ENCODE assay signal across 25 cellular contexts in genomic region chr12:74535536-74535935, GRCh38. TPM values are rescaled to one million over a fixed set of nuclear protein-coding genes. Genes with fewer than 3 reads are reported as not detected.
DNase-seq lines count a peak whose midpoint lies in the region; ATAC-seq and TF ChIP-seq lines count a peak whose summit lies in the region.
"Had no signal": no experiment of that assay in that cellular context is flagged by ENCODE, and none has a peak within 500 bp of the region (broad histone marks: within the 10 kb centered on the region; RNA-seq: fewer than 3 reads in every experiment).

No MANE protein-coding gene starts in this region.

- no peak overlapping the region for H3K23ac ChIP-seq in IMR-90 (ENCODE audit: low read depth, low read length)

- H3K9me1 ChIP-seq in IMR-90 (ENCODE audit: insufficient read depth, low read length), result peaks cover 11% of the 10 kb centered on the region

- no CpG with 5 or more reads among the region's 5 CpGs for WGBS in IMR-90 (ENCODE audit: extremely low coverage in 2 of 2, insufficient read length in 1 of 2), 2 experiments
- 92% methylated on average over 5 of the region's 5 CpGs for WGBS in mammary epithelial cell (ENCODE audit: low coverage, missing lambda C conversion rate)

- peaks cover 33% of the 10 kb centered on the region for H3K4me1 Mint-ChIP-seq in brain

- H3K4me1 ChIP-seq in IMR-90 (ENCODE audit: control insufficient read depth, insufficient read depth, low read length), result peaks cover 10% of the 10 kb centered on the region
- H3K4me1 ChIP-seq in OCI-LY7 (ENCODE audit: insufficient read depth, low read length, poor library complexity, severe bottlenecking), result peaks cover 18% of the 10 kb centered on the region
- peaks cover 0 to 22% of the 10 kb centered on the region in 2 donors for H3K4me1 ChIP-seq in right atrium auricular region
- H3K4me1 ChIP-seq in mammary epithelial cell (ENCODE audit: insufficient read depth, low read length), result peaks cover 14% of the 10 kb centered on the region

- H3K9me3 ChIP-seq in IMR-90 (ENCODE audit: control insufficient read depth, insufficient read depth, low read length), result no peaks in the 10 kb centered on the region
- no peaks in the 10 kb centered on the region for H3K9me3 ChIP-seq in OCI-LY7 (ENCODE audit: low read length)
- no peaks in the 10 kb centered on the region for H3K9me3 ChIP-seq in right atrium auricular region
- no peaks in the 10 kb centered on the region for H3K9me3 ChIP-seq in mammary epithelial cell (replicated peaks; ENCODE audit: insufficient read depth, low read length)
- H3K9me3 ChIP-seq: esophagus squamous epithelium, mucosa of descending colon, psoas muscle, SJCRH30, upper lobe of right lung had no signal

- TF ChIP-seq POLR2A in IMR-90 (IDR thresholded peaks at IDR 0.05; ENCODE audit: low read depth, low read length), result no peak

- H3K56ac ChIP-seq in IMR-90 (ENCODE audit: extremely low read depth, insufficient read depth, low read length), result no peak overlapping the region

- no peak overlapping the region for H3K27ac ChIP-seq in IMR-90 (ENCODE audit: insufficient read depth, low read length)
- H3K27ac ChIP-seq in OCI-LY7 (ENCODE audit: low read depth, low read length, poor library complexity, severe bottlenecking), result no peak overlapping the region
- no peak overlapping the region for H3K27ac ChIP-seq in right atrium auricular region
- H3K27ac ChIP-seq in mammary epithelial cell (ENCODE audit: insufficient read depth, low read depth, low read length), result no peak overlapping the region
- H3K27ac ChIP-seq: BLaER1 treated with 17β-estradiol and CSF1 and Interleukin-3, amounts not matched to agents 10 nM and 100 nM; esophagus squamous epithelium; KMS-11; neural progenitor cell; PC-9; psoas muscle; SJCRH30; upper lobe of right lung had no signal

- no peak overlapping the region for H3K14ac ChIP-seq in IMR-90 (replicated peaks; ENCODE audit: low read depth, low read length)

- H4K8ac ChIP-seq in IMR-90 (ENCODE audit: low read depth in 2 of 2, low read length in 2 of 2), result no peak overlapping the region

- no peak for TF ChIP-seq RAD21 in IMR-90 (IDR thresholded peaks at IDR 0.05; ENCODE audit: low read length)

- H2AK9ac ChIP-seq in IMR-90 (replicated peaks; ENCODE audit: low read depth, low read length, poor library complexity), result no peak overlapping the region

- H3K4me2 ChIP-seq in IMR-90 (ENCODE audit: low read depth, low read length), result no peak overlapping the region
- no peak overlapping the region for H3K4me2 ChIP-seq in OCI-LY7 (ENCODE audit: low read length)
- H3K4me2 ChIP-seq in mammary epithelial cell (ENCODE audit: insufficient read depth, low read depth, low read length), result no peak overlapping the region
- H3K4me2 ChIP-seq: BLaER1 treated with 17β-estradiol and CSF1 and Interleukin-3, amounts not matched to agents 10 nM and 100 nM; KMS-11; neural progenitor cell; PC-9 had no signal

- H2AFZ ChIP-seq in IMR-90 (replicated peaks; ENCODE audit: low read length, poor library complexity) (peak overlapping the region; percentile 11), OCI-LY7 (ENCODE audit: low read length) (peak overlapping the region; percentile 38; the same call in 1 of the 2 replicates), mammary epithelial cell (ENCODE audit: low read depth, low read length) (no peak overlapping the region)
- H2AFZ ChIP-seq: neural progenitor cell, PC-9 had no signal

- POLR2A ChIA-PET in IMR-90 (lab: Charles Lee; ENCODE audit: unreplicated experiment), result no interaction called here
- POLR2A ChIA-PET in OCI-LY7 (lab: Charles Lee), result no interaction called here

- H2AK5ac ChIP-seq in IMR-90 (ENCODE audit: low read depth, low read length), result no peak overlapping the region

- no peak overlapping the region for H3K27ac Mint-ChIP-seq in brain
- H3K27ac Mint-ChIP-seq: neural progenitor cell; T-helper 2 cell treated with Interferon-gamma antibody and Interleukin-4, amounts not matched to agents 5 μg/mL and 100 μg/mL, for 36 hours had no signal

- no peak overlapping the region for H3K4ac ChIP-seq in IMR-90 (ENCODE audit: low read depth, low read length)

- H4K20me1 ChIP-seq in IMR-90 (ENCODE audit: insufficient read depth, low read length) (peaks cover 21% of the 10 kb centered on the region), OCI-LY7 (ENCODE audit: insufficient read depth, low read length) (peaks cover 20% of the 10 kb centered on the region), mammary epithelial cell (ENCODE audit: insufficient read depth, low read length) (peaks cover 6% of the 10 kb centered on the region)

- peaks cover 30% of the 10 kb centered on the region for H3K36me3 Mint-ChIP-seq in brain

- intact Hi-C loops in IMR-90 (cut with micrococcal nuclease), result loop anchor here (10.0 kb wide), 1 partner anchor 949 kb away; the partner anchor contains the start of gene GLIPR1
- intact Hi-C loops in OCI-LY7 (cut with micrococcal nuclease; ENCODE audit: unreplicated experiment), result loop anchor here (5.0 kb wide), 4 partner anchors 92 to 583 kb away; no protein-coding TSS in a partner anchor
- intact Hi-C loops in mammary epithelial cell (cut with micrococcal nuclease), result loop anchor here (10.0 kb wide), 3 partner anchors 221 to 601 kb away; no protein-coding TSS in a partner anchor

- BruUV-seq in IMR-90 (replicated peaks; lab: Mats Ljungman, UMichigan) (no TSS peak), OCI-LY7 (replicated peaks; lab: Mats Ljungman, UMichigan) (no TSS peak), mammary epithelial cell (replicated peaks; lab: Mats Ljungman, UMichigan) (no TSS peak)

- H3K9ac ChIP-seq in IMR-90 (ENCODE audit: low read depth, low read length) (no peak overlapping the region), mammary epithelial cell (ENCODE audit: insufficient read depth, low read length) (no peak overlapping the region)
- H3K9ac ChIP-seq: BLaER1 treated with 17β-estradiol and CSF1 and Interleukin-3, amounts not matched to agents 10 nM and 100 nM; KMS-11; neural progenitor cell had no signal

- in situ Hi-C loops in IMR-90 (cut with MboI; ENCODE audit: low sequenced_read_pairs), result no loop called here
- in situ Hi-C loops in mammary epithelial cell (cut with MboI; ENCODE audit: low sequenced_read_pairs in 2 of 2), result no loop called here

- H2BK5ac ChIP-seq in IMR-90 (ENCODE audit: low read depth, low read length, poor library complexity, severe bottlenecking), result no peak overlapping the region

- H4K91ac ChIP-seq in IMR-90 (ENCODE audit: insufficient read depth, low read depth, low read length), result no peak overlapping the region

- DNase-seq in GF-D8 (lab: John Stamatoyannopoulos, UW) (peak; percentile 42), IMR-90 (no peak), OCI-LY7 (ENCODE audit: low spot score) (peak; percentile 28), right atrium auricular region (ENCODE audit: low spot score) (no peak), mammary epithelial cell (no peak)
- DNase-seq: activated naive CD4-positive, alpha-beta T cell; effector memory CD4-positive, alpha-beta T cell; esophagus squamous epithelium; mucosa of descending colon; NCI-H2107; NCI-H524; PC-9; psoas muscle; SJCRH30; small intestine; stimulated activated CD4-positive, alpha-beta T cell treated with anti-CD3 and anti-CD28 coated beads, Interleukin-4, amount 100 ng/mL, for 24 hours; upper lobe of right lung had no signal

- no peaks in the 10 kb centered on the region for H3K9me2 ChIP-seq in OCI-LY7 (ENCODE audit: insufficient read depth, low read length)

- H3K4me3 ChIP-seq in IMR-90 (ENCODE audit: insufficient read depth, low read depth, low read length) (no peak overlapping the region), OCI-LY7 (ENCODE audit: low read depth, low read length, poor library complexity, severe bottlenecking) (no peak overlapping the region), right atrium auricular region (no peak overlapping the region), mammary epithelial cell (replicated peaks in 1 of 3; ENCODE audit: insufficient read depth in 1 of 3, low read depth in 2 of 3, low read length in 3 of 3) (no peak overlapping the region)
- H3K4me3 ChIP-seq: BLaER1 treated with 17β-estradiol and CSF1 and Interleukin-3, amounts not matched to agents 10 nM and 100 nM; esophagus squamous epithelium; mucosa of descending colon; neural progenitor cell; PC-9; psoas muscle; SJCRH30; upper lobe of right lung had no signal

- H3K27me3 ChIP-seq in IMR-90 (ENCODE audit: control insufficient read depth, insufficient read depth, low read length) (no peaks in the 10 kb centered on the region), right atrium auricular region (no peaks in the 10 kb centered on the region), mammary epithelial cell (ENCODE audit: insufficient read depth, low read length) (no peaks in the 10 kb centered on the region)
- H3K27me3 ChIP-seq: BLaER1 treated with 17β-estradiol and CSF1 and Interleukin-3, amounts not matched to agents 10 nM and 100 nM; esophagus squamous epithelium; neural progenitor cell; SJCRH30; upper lobe of right lung had no signal

- H2BK20ac ChIP-seq in IMR-90 (ENCODE audit: low read depth, low read length), result no peak overlapping the region

- ATAC-seq in IMR-90 (ENCODE audit: low read depth) (no peak), HG03097 (IDR thresholded peaks at IDR 0.05; ENCODE audit: low FRiP score, unreplicated experiment) (no peak)
- ATAC-seq: activated CD4-positive, CD25-positive, alpha-beta regulatory T cell treated with anti-CD3 and anti-CD28 coated beads, Interleukin-2, amount 50 U/mL, for 24 hours; left lobe of liver; mucosa of descending colon; psoas muscle; upper lobe of right lung had no signal

- no peak overlapping the region for H2BK120ac ChIP-seq in IMR-90 (ENCODE audit: low read depth, low read length)

- H3K9me3 Mint-ChIP-seq in brain, result peaks cover 0 to 8% (median 0%) of the 10 kb centered on the region in 5 experiments
- H3K9me3 Mint-ChIP-seq: T-helper 2 cell treated with Interferon-gamma antibody and Interleukin-4, amounts not matched to agents 5 μg/mL and 100 μg/mL, for 36 hours had no signal

- CTCF ChIA-PET in IMR-90 (lab: Yijun Ruan, JAX), result no interaction called here
- CTCF ChIA-PET in OCI-LY7 (lab: Charles Lee; ENCODE audit: unreplicated experiment), result no interaction called here
- CTCF ChIA-PET in mammary epithelial cell (lab: Charles Lee; ENCODE audit: low non-redundant PET), result no interaction called here

- no peak overlapping the region for H4K5ac ChIP-seq in IMR-90 (ENCODE audit: low read depth, low read length)

- dilution Hi-C loops in IMR-90 (cut with HindIII; ENCODE audit: low sequenced_read_pairs, unreplicated experiment) (no loop called here), mammary epithelial cell (cut with HindIII; ENCODE audit: low sequenced_read_pairs) (no loop called here)

- H3K4me3 Mint-ChIP-seq in brain, result peak overlapping the region in 4 of 5 experiments; percentile 9 to 37 (median 24)
- H3K4me3 Mint-ChIP-seq: neural progenitor cell; T-helper 2 cell treated with Interferon-gamma antibody and Interleukin-4, amounts not matched to agents 5 μg/mL and 100 μg/mL, for 36 hours had no signal

- H3K79me2 ChIP-seq in OCI-LY7 (ENCODE audit: insufficient read depth, low read depth, low read length) (peaks cover 28% of the 10 kb centered on the region), mammary epithelial cell (ENCODE audit: insufficient read depth, low read length) (peaks cover 29% of the 10 kb centered on the region)

- H3K79me1 ChIP-seq in IMR-90 (ENCODE audit: low read depth in 1 of 2, low read length in 2 of 2), result peaks cover 0 to 22% of the 10 kb centered on the region in 2 experiments; a peak in 3 of 4 replicates

- no peak overlapping the region for H2BK15ac ChIP-seq in IMR-90 (ENCODE audit: low read depth, low read length)

- H3K27me3 Mint-ChIP-seq in brain, result peaks cover 12% of the 10 kb centered on the region

- peaks cover 9% of the 10 kb centered on the region for H3K36me3 ChIP-seq in IMR-90 (ENCODE audit: control insufficient read depth, insufficient read depth, low read length)
- peaks cover 24% of the 10 kb centered on the region for H3K36me3 ChIP-seq in OCI-LY7 (ENCODE audit: insufficient read depth, low read length)
- H3K36me3 ChIP-seq in right atrium auricular region, result no peaks in the 10 kb centered on the region
- peaks cover 2% of the 10 kb centered on the region for H3K36me3 ChIP-seq in mammary epithelial cell (ENCODE audit: insufficient read depth, low read length)
- H3K36me3 ChIP-seq: neural progenitor cell, upper lobe of right lung had no signal

- no peak overlapping the region for H3K18ac ChIP-seq in IMR-90 (ENCODE audit: low read depth, low read length)

- no peak for TF ChIP-seq CTCF in IMR-90 (conservative IDR thresholded peaks at IDR 0.05; ENCODE audit: low read depth, low read length)
- no peak for TF ChIP-seq CTCF in OCI-LY7 (conservative IDR thresholded peaks at IDR 0.05; ENCODE audit: low read length)
- no peak for TF ChIP-seq CTCF in brain (conservative IDR thresholded peaks at IDR 0.05)
- TF ChIP-seq CTCF in right atrium auricular region (IDR thresholded peaks at IDR 0.05), result no peak
- TF ChIP-seq CTCF in mammary epithelial cell (conservative IDR thresholded peaks at IDR 0.05 in 1 of 2, IDR thresholded peaks at IDR 0.05 in 1 of 2; ENCODE audit: extremely low read depth in 1 of 2, insufficient read depth in 1 of 2, low read depth in 1 of 2, low read length in 2 of 2), result no peak

RNA-seq across cellular contexts. Expression of gene ATXN7L3B, which starts 2.1 kb away (rescaled TPM):
- total RNA-seq in IMR-90 (2012; rRNA removed) (21.7 and 28.1 TPM in 2 replicates), OCI-LY7 (2022) (33.3 and 35.1 TPM in 2 replicates), right atrium auricular region (10 to 100 TPM; 20.4 to 22.0 TPM), mammary epithelial cell (10 to 100 TPM; 22.0 to 22.2 TPM)
- polyA plus RNA-seq in IMR-90 (2012; rRNA removed) (10.9 and 12.9 TPM in 2 replicates), brain (ENCODE audit: insufficient read depth, low read depth, low replicate concordance) (51.6 TPM), mammary epithelial cell (11.3 TPM)
- 5.0 and 5.4 TPM in 2 replicates for polyA plus RNA-seq in IMR-90 (2012; cell fraction: cytosol; rRNA removed)
- 2.7 and 12.5 TPM in 2 replicates for polyA plus RNA-seq in IMR-90 (2012; cell fraction: nucleus; rRNA removed; ENCODE audit: low replicate concordance)
- total RNA-seq in OCI-LY7 (2014; rRNA removed; shearing (Covaris generic)), result 21.5 and 22.4 TPM in 2 replicates
- 22.9 TPM for polyA minus RNA-seq in mammary epithelial cell

Comparison
In these comparisons a context has a peak if more than half of its experiments do, and no peak if none do; other contexts are left out.
1. DNase-seq: peak in GF-D8 (single experiment) and OCI-LY7 (single experiment); none in IMR-90 (single experiment), right atrium auricular region (single experiment) and mammary epithelial cell (single experiment).